Comparison of ENCODE assay signal across 8 cellular contexts in the genomic region with DNA sequence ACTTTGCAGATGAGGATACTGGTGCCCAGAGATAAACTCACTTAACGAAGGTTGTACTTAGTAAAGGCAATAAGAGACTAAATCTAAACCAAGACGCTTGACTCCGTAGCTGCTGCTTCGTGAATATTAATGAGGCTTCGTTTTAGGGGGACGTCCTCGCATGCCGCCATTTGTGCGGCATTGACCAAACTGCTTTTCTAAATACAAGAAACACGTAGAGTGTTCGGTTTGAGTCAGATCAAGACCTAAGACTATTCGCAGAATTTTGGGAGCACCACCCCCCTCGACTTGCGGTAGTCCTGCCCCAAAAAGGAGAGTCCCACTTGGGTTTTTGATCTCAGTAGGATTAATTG. TPM values are rescaled to one million over a fixed set of nuclear protein-coding genes. Genes with fewer than 3 reads are reported as not detected.
DNase-seq lines count a peak whose midpoint lies in the region; ATAC-seq and TF ChIP-seq lines count a peak whose summit lies in the region.

No MANE protein-coding gene starts in this region.

- H3K36me3 ChIP-seq in ACC112 (ENCODE audit: insufficient read depth, low read length) (peaks cover 40% of the 10 kb centered on the region), mucosa of descending colon (ENCODE audit: low read depth) (peaks cover 5% of the 10 kb centered on the region), upper lobe of right lung (peaks cover 37% of the 10 kb centered on the region)

- in situ Hi-C loops in astrocyte of the cerebellum (cut with HindIII; ENCODE audit: low sequenced_read_pairs): no loop called here

- H3K79me2 ChIP-seq in ACC112 (ENCODE audit: control insufficient read depth, insufficient read depth, low read length, unreplicated experiment): peaks cover 61% of the 10 kb centered on the region

- no peak for ATAC-seq in mucosa of descending colon
- ATAC-seq in upper lobe of right lung: no peak
- ATAC-seq in HG02840 (IDR thresholded peaks at IDR 0.05; ENCODE audit: low FRiP score, unreplicated experiment): no peak
- no peak for ATAC-seq in HG03439 (IDR thresholded peaks at IDR 0.05; ENCODE audit: unreplicated experiment)

- H3K27ac ChIP-seq in ACC112 (ENCODE audit: low read depth, low read length) (peak overlapping the region; percentile 46; the same call in 1 of the 2 replicates), HL-60 (replicated peaks) (peak overlapping the region; percentile 92), upper lobe of right lung (peak overlapping the region; percentile 91)

- DNase-seq in HL-60 (ENCODE audit: low read depth in 1 of 2, low spot score in 1 of 2) (no peak), astrocyte of the cerebellum (ENCODE audit: low read depth) (no peak), mucosa of descending colon (no peak), upper lobe of right lung (no peak), SHP77 treated with DMSO at 0.1 percent for 48 hours (lab: John Stamatoyannopoulos, UW) (no peak)

- H3K4me1 ChIP-seq in ACC112 (ENCODE audit: control insufficient read depth, insufficient read depth, low read length, unreplicated experiment): peaks cover 18% of the 10 kb centered on the region
- peaks cover 18% of the 10 kb centered on the region for H3K4me1 ChIP-seq in mucosa of descending colon (ENCODE audit: low read depth)
- peaks cover 31% of the 10 kb centered on the region for H3K4me1 ChIP-seq in upper lobe of right lung

- intact Hi-C loops in mucosa of descending colon (cut with DNase I, micrococcal nuclease) (no loop called here), upper lobe of right lung (cut with DNase I) (no loop called here)

- no peak overlapping the region for H2AFZ ChIP-seq in ACC112 (ENCODE audit: low read length, unreplicated experiment)

- TF ChIP-seq CTCF in HL-60 (IDR thresholded peaks at IDR 0.05; ENCODE audit: insufficient read depth, low read length) (no peak), astrocyte of the cerebellum (IDR thresholded peaks at IDR 0.05; ENCODE audit: low read depth, low read length, missing control alignments) (no peak), mucosa of descending colon (IDR thresholded peaks at IDR 0.05) (no peak), upper lobe of right lung (IDR thresholded peaks at IDR 0.05) (no peak)

- H3K27me3 ChIP-seq in ACC112 (ENCODE audit: insufficient read depth, low read length) (no peaks in the 10 kb centered on the region), HL-60 (ENCODE audit: insufficient read depth, poor library complexity, severe bottlenecking) (no peaks in the 10 kb centered on the region), upper lobe of right lung (no peaks in the 10 kb centered on the region)

- peak overlapping the region; percentile 99 for H3K4me3 ChIP-seq in ACC112 (ENCODE audit: low read depth, low read length)
- peak overlapping the region; percentile 59 for H3K4me3 ChIP-seq in HL-60 (replicated peaks; ENCODE audit: insufficient read depth, low read length)
- peak overlapping the region; percentile 99 for H3K4me3 ChIP-seq in astrocyte of the cerebellum (ENCODE audit: low read depth, low read length)
- peak overlapping the region; percentile 91 for H3K4me3 ChIP-seq in mucosa of descending colon
- H3K4me3 ChIP-seq in upper lobe of right lung: peak overlapping the region; percentile 92

- H3K9me3 ChIP-seq in mucosa of descending colon: no peaks in the 10 kb centered on the region
- no peaks in the 10 kb centered on the region for H3K9me3 ChIP-seq in upper lobe of right lung

RNA-seq across cellular contexts. Expression of gene NPM1, which starts 1.1 kb away (rescaled TPM):
- total RNA-seq in mucosa of descending colon (100 to 1,000 TPM; 404 to 623 (median 596) TPM), upper lobe of right lung (585 TPM)

RNA-seq across cellular contexts. Expression of gene FGF18, which starts 30.7 kb away (rescaled TPM):
- total RNA-seq in mucosa of descending colon: under 1 TPM in 2 of 3 donors, not detected in 1; 0.16 to 0.63 TPM
- total RNA-seq in upper lobe of right lung: 4.2 TPM
